Comparison of ENCODE assay signal across 8 cellular contexts in genomic region chr19:38656171-38656981, GRCh38. TPM values are rescaled to one million over a fixed set of nuclear protein-coding genes. Genes with fewer than 3 reads are reported as not detected.
DNase-seq lines count a peak whose midpoint lies in the region; ATAC-seq, FAIRE-seq and TF ChIP-seq lines count a peak whose summit lies in the region.

No MANE protein-coding gene starts in this region.

- peaks cover 81% of the 10 kb centered on the region for H3K79me2 ChIP-seq in keratinocyte (ENCODE audit: control insufficient read depth, insufficient read depth, low read length)

- no peak overlapping the region for H2AFZ ChIP-seq in keratinocyte (ENCODE audit: control insufficient read depth, low read length)

- H3K27ac ChIP-seq in keratinocyte (ENCODE audit: control insufficient read depth, insufficient read depth, low read length): peak overlapping the region; percentile 98
- peak overlapping the region; percentile 99 to 100 (median 99) for H3K27ac ChIP-seq in transverse colon

- no peak for TF ChIP-seq POLR2A in transverse colon (IDR thresholded peaks at IDR 0.05)

- no peaks in the 10 kb centered on the region for H3K9me3 Mint-ChIP-seq in activated naive CD8-positive, alpha-beta T cell treated with anti-CD3 and anti-CD28 coated beads, Interleukin-2, amount 50 U/mL, for 24 hours

- H3K4me1 Mint-ChIP-seq in activated naive CD8-positive, alpha-beta T cell treated with anti-CD3 and anti-CD28 coated beads, Interleukin-2, amount 50 U/mL, for 24 hours: peaks cover 76% of the 10 kb centered on the region

- 63 to 70% methylated on average over 2 to 7 of the region's 7 CpGs for WGBS in transverse colon (ENCODE audit: low coverage in 1 of 2), 2 donors

- H3K9me3 ChIP-seq in keratinocyte (ENCODE audit: control insufficient read depth, low read depth, low read length): no peaks in the 10 kb centered on the region
- H3K9me3 ChIP-seq in transverse colon: no peaks in the 10 kb centered on the region

- H3K27me3 ChIP-seq in keratinocyte (ENCODE audit: control insufficient read depth, extremely low read depth, insufficient read depth, low read length): no peaks in the 10 kb centered on the region
- H3K27me3 ChIP-seq in transverse colon: no peaks in the 10 kb centered on the region

- no peak for DNase-seq in Right ventricle myocardium superior
- no peak for DNase-seq in left cardiac atrium
- no peak for DNase-seq in activated naive CD8-positive, alpha-beta T cell treated with anti-CD3 and anti-CD28 coated beads, Interleukin-2, amount 50 U/mL, for 24 hours
- no peak for DNase-seq in keratinocyte (ENCODE audit: low read depth, low spot score)
- no peak for DNase-seq in transverse colon
- DNase-seq in NCI-H146 treated with DMSO at 0.1 percent for 48 hours (lab: John Stamatoyannopoulos, UW; ENCODE audit: unreplicated experiment): no peak
- DNase-seq in NK-92 (lab: John Stamatoyannopoulos, UW; ENCODE audit: unreplicated experiment): no peak

- H3K4me1 ChIP-seq in keratinocyte (ENCODE audit: control insufficient read depth, extremely low read depth, insufficient read depth, low read length) (peaks cover 96% of the 10 kb centered on the region), transverse colon (peaks cover 90 to 100% (median 99%) of the 10 kb centered on the region in 4 donors)

- in situ Hi-C loops in transverse colon (cut with MboI; ENCODE audit: low pct_ligation_motif_present in 1 of 4, low pct_unique_long_range_greater_than_20kb in 1 of 4, low sequenced_read_pairs in 3 of 4): no loop called here

- ATAC-seq in Right ventricle myocardium superior (ENCODE audit: poor library complexity) (peak; percentile 13), left cardiac atrium (no peak), GM18873 (IDR thresholded peaks at IDR 0.05; ENCODE audit: low FRiP score, unreplicated experiment) (no peak)
- ATAC-seq in activated naive CD8-positive, alpha-beta T cell treated with anti-CD3 and anti-CD28 coated beads, Interleukin-2, amount 50 U/mL, for 24 hours: peak; percentile 69

- peak overlapping the region; percentile 86 for H3K27ac Mint-ChIP-seq in activated naive CD8-positive, alpha-beta T cell treated with anti-CD3 and anti-CD28 coated beads, Interleukin-2, amount 50 U/mL, for 24 hours

- H3K36me3 ChIP-seq in keratinocyte (ENCODE audit: control insufficient read depth in 2 of 2, extremely low read depth in 1 of 2, insufficient read depth in 2 of 2, low read length in 2 of 2) (peaks cover 8 to 46% of the 10 kb centered on the region in 2 experiments), transverse colon (no peaks in the 10 kb centered on the region)

- H4K20me1 ChIP-seq in keratinocyte (ENCODE audit: control insufficient read depth, extremely low read depth, insufficient read depth, low read length): no peaks in the 10 kb centered on the region

- dilution Hi-C loops in keratinocyte (cut with MboI; ENCODE audit: extremely low pct_ligation_motif_present, low sequenced_read_pairs): no loop called here

- TF ChIP-seq EP300 in transverse colon (IDR thresholded peaks at IDR 0.05; ENCODE audit: low read depth): no peak

- peak overlapping the region; percentile 66 for H3K4me2 ChIP-seq in keratinocyte (ENCODE audit: control insufficient read depth, extremely low read depth, insufficient read depth, low read depth, low read length)

- intact Hi-C loops in Right ventricle myocardium superior (cut with DNase I) (no loop called here), left cardiac atrium (cut with DNase I) (no loop called here), transverse colon (cut with DNase I; ENCODE audit: low total_unique reads) (loop anchor here (10.0 kb wide), 1 partner anchor 178 kb away; the partner anchor contains the start of gene ECH1)

- peaks cover 30% of the 10 kb centered on the region for H3K36me3 Mint-ChIP-seq in activated naive CD8-positive, alpha-beta T cell treated with anti-CD3 and anti-CD28 coated beads, Interleukin-2, amount 50 U/mL, for 24 hours (ENCODE audit: low read depth)

- peak overlapping the region; percentile 51 for H3K4me3 Mint-ChIP-seq in activated naive CD8-positive, alpha-beta T cell treated with anti-CD3 and anti-CD28 coated beads, Interleukin-2, amount 50 U/mL, for 24 hours

- H3K4me3 ChIP-seq in keratinocyte (ENCODE audit: control insufficient read depth in 2 of 3, extremely low read depth in 1 of 3, insufficient read depth in 2 of 3, low read depth in 1 of 3, low read length in 3 of 3): no peak overlapping the region
- H3K4me3 ChIP-seq in transverse colon: no peak overlapping the region

- TF ChIP-seq CTCF in keratinocyte (optimal IDR thresholded peaks at IDR 0.05 in 1 of 3, IDR thresholded peaks at IDR 0.05 in 1 of 3, conservative IDR thresholded peaks at IDR 0.05 in 1 of 3; ENCODE audit: extremely low read depth in 1 of 3, insufficient read depth in 2 of 3, low read length in 3 of 3) (no peak), transverse colon (IDR thresholded peaks at IDR 0.05) (no peak)

- H3K9me1 ChIP-seq in keratinocyte (ENCODE audit: control insufficient read depth, extremely low read depth, insufficient read depth, low read length): no peaks in the 10 kb centered on the region

- FAIRE-seq in keratinocyte (lab: Jason Lieb, UNC): peak; percentile 63

- H3K27me3 Mint-ChIP-seq in activated naive CD8-positive, alpha-beta T cell treated with anti-CD3 and anti-CD28 coated beads, Interleukin-2, amount 50 U/mL, for 24 hours: peaks cover 4% of the 10 kb centered on the region

- H3K9ac ChIP-seq in keratinocyte (ENCODE audit: control insufficient read depth, extremely low read depth, insufficient read depth, low read length): peak overlapping the region; percentile 80

RNA-seq across cellular contexts. Expression of gene ACTN4, which starts 8.9 kb away (rescaled TPM):
- total RNA-seq in Right ventricle myocardium superior (125 TPM), left cardiac atrium (100 to 1,000 TPM; 160 to 333 TPM), transverse colon (1,000 to 10,000 TPM in 1 of 4 donors, 100 to 1,000 TPM in 3; 458 to 1,080 (median 723) TPM)
- polyA plus RNA-seq in keratinocyte: 463 to 720 TPM (median 526 TPM) in 3 replicates
- polyA plus RNA-seq in keratinocyte (2011; ENCODE audit: low read depth): 762 TPM
- polyA plus RNA-seq in keratinocyte (2011; cell fraction: cytosol; rRNA removed): 452 and 468 TPM in 2 replicates
- 1,020 and 1,377 TPM in 2 replicates for polyA plus RNA-seq in keratinocyte (2011; cell fraction: nucleus; rRNA removed)
- polyA plus RNA-seq in keratinocyte (2012; ENCODE audit: low replicate concordance): 537 and 1,150 TPM in 2 replicates
- polyA minus RNA-seq in keratinocyte: 417 to 1,584 TPM (median 501 TPM) in 3 replicates
- 376 TPM for polyA minus RNA-seq in keratinocyte (2011; cell fraction: cytosol; rRNA and poly(A)+ RNA removed)
- 400 and 697 TPM in 2 replicates for polyA minus RNA-seq in keratinocyte (2011; cell fraction: nucleus; rRNA and poly(A)+ RNA removed)

RNA-seq across cellular contexts. Expression of gene EIF3K, which starts 37.4 kb away (rescaled TPM):
- total RNA-seq in Right ventricle myocardium superior (644 TPM), left cardiac atrium (100 to 1,000 TPM; 515 to 563 TPM), transverse colon (100 to 1,000 TPM; 267 to 660 (median 460) TPM)
- polyA plus RNA-seq in keratinocyte: 240 to 304 TPM (median 260 TPM) in 3 replicates
- 262 TPM for polyA plus RNA-seq in keratinocyte (2011; ENCODE audit: low read depth)
- 399 and 557 TPM in 2 replicates for polyA plus RNA-seq in keratinocyte (2011; cell fraction: cytosol; rRNA removed)
- polyA plus RNA-seq in keratinocyte (2011; cell fraction: nucleus; rRNA removed): 275 and 357 TPM in 2 replicates
- 276 and 339 TPM in 2 replicates for polyA plus RNA-seq in keratinocyte (2012; ENCODE audit: low replicate concordance)
- polyA minus RNA-seq in keratinocyte: 344 to 553 TPM (median 352 TPM) in 3 replicates
- polyA minus RNA-seq in keratinocyte (2011; cell fraction: cytosol; rRNA and poly(A)+ RNA removed): 270 TPM
- 60.8 and 84.1 TPM in 2 replicates for polyA minus RNA-seq in keratinocyte (2011; cell fraction: nucleus; rRNA and poly(A)+ RNA removed)

RNA-seq across cellular contexts. Expression of gene MAP4K1, which starts 38.6 kb away (rescaled TPM):
- total RNA-seq in Right ventricle myocardium superior (1.3 TPM), left cardiac atrium (1 to 10 TPM; 3.1 TPM), transverse colon (10 to 100 TPM in 2 of 4 donors, 1 to 10 TPM in 1, not detected in 1; 4.0 to 49.0 (median 11.1) TPM)
- polyA plus RNA-seq in keratinocyte: 0.22 to 0.25 TPM in 2 of 3 replicates, not detected in the other
- not detected for polyA plus RNA-seq in keratinocyte (2011; ENCODE audit: low read depth)
- polyA plus RNA-seq in keratinocyte (2011; cell fraction: cytosol; rRNA removed): 0.06 TPM in 1 of 2 replicates, not detected in the other
- 0.52 and 0.60 TPM in 2 replicates for polyA plus RNA-seq in keratinocyte (2011; cell fraction: nucleus; rRNA removed)
- 0.23 and 0.81 TPM in 2 replicates for polyA plus RNA-seq in keratinocyte (2012; ENCODE audit: low replicate concordance)
- not detected in 3 replicates for polyA minus RNA-seq in keratinocyte
- not detected for polyA minus RNA-seq in keratinocyte (2011; cell fraction: cytosol; rRNA and poly(A)+ RNA removed)
- not detected in 2 replicates for polyA minus RNA-seq in keratinocyte (2011; cell fraction: nucleus; rRNA and poly(A)+ RNA removed)

Comparison
In these comparisons a context has a peak if more than half of its experiments do, and no peak if none do; other contexts are left out.
1. ATAC-seq: peak in Right ventricle myocardium superior (single experiment) and activated naive CD8-positive, alpha-beta T cell treated with anti-CD3 and anti-CD28 coated beads, Interleukin-2, amount 50 U/mL, for 24 hours (single experiment); none in left cardiac atrium (0 of 2) and GM18873 (single experiment).